ENCODE assay signal across 1 cellular context in genomic region chr6:52632011-52632410, GRCh38.
TF ChIP-seq lines count a peak whose summit lies in the region.

No MANE protein-coding gene starts in this region.

TF ChIP-seq in K562, 482 proteins besides CTCF, POLR2A, EP300 and RAD21 (continued from another document):
- no peak for TF ChIP-seq TBP (optimal IDR thresholded peaks at IDR 0.05; ENCODE audit: low read depth, low read length)
- peak; percentile 52 to 54; a peak in 3 of 4 replicates for TF ChIP-seq KDM1A (IDR thresholded peaks at IDR 0.05)
- TF ChIP-seq FOXJ3 (CRISPR knock-in tag; IDR thresholded peaks at IDR 0.05) = no peak
- no peak for TF ChIP-seq CEBPG (CRISPR knock-in tag; IDR thresholded peaks at IDR 0.05)
- TF ChIP-seq CEBPG (tag; conservative IDR thresholded peaks at IDR 0.05 in 1 of 2, IDR thresholded peaks at IDR 0.05 in 1 of 2) = no peak
- no peak for TF ChIP-seq MTA3 (IDR thresholded peaks at IDR 0.05; ENCODE audit: borderline replicate concordance)
- peak; percentile 82 for TF ChIP-seq HMBOX1 (IDR thresholded peaks at IDR 0.05)
- TF ChIP-seq CXXC5 (CRISPR knock-in tag; IDR thresholded peaks at IDR 0.05) = no peak
- TF ChIP-seq RCOR1 (IDR thresholded peaks at IDR 0.05; ENCODE audit: borderline replicate concordance in 1 of 2, low read depth in 2 of 2, low read length in 2 of 2) = peak in 1 of 2 experiments; percentile 25; a peak in 1 of 4 replicates
- no peak for TF ChIP-seq KLF13 (tag; IDR thresholded peaks at IDR 0.05; ENCODE audit: borderline replicate concordance, low read depth)
- 0 out of 2 replicates have a peak, but pooled peaks have one; percentile 17 for TF ChIP-seq HES1 (IDR thresholded peaks at IDR 0.05; ENCODE audit: low read depth)
- no peak for TF ChIP-seq ZNF316 (IDR thresholded peaks at IDR 0.05)
- no peak for TF ChIP-seq DLX4 (CRISPR knock-in tag; IDR thresholded peaks at IDR 0.05)
- TF ChIP-seq NCOA6 (IDR thresholded peaks at IDR 0.05) = no peak
- TF ChIP-seq RFX1 (IDR thresholded peaks at IDR 0.05) = no peak
